1 cellular context compared by ENCODE assay signal in the genomic region with DNA sequence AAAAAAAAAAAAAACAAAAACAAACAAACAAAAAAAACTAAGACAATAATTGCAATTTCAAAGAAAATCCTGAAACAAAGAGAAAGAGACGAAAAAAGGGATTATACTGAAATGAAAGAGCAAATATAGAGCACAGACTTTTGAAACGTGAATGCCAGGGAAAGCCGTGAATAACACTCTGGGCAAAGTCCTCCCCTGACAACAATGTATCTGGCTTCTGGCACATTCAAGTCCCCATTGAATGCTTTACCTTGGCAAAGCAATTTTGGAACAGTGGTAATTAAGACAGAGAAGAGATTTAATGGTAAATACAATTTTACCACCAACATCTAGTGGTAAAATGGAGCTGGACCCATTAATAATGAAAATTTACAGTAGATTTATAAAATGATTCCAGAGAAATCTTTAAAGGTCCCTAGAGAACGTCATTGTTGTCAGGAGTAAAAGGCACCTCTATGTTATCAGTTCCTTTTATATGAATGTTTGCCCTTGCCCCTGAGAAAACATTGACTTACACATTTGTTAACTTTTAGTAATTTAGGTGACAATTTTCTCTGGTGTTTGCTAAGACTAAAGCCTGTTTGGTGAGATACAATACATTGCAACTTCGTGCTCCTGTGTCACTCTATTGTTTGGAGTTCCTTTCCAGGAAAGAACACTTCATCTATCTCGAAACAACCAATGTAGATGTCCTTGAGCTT.
TF ChIP-seq lines count a peak whose summit lies in the region.

No MANE protein-coding gene starts in this region.

TF ChIP-seq in HepG2, 621 proteins besides CTCF, POLR2A, EP300 and RAD21 (continued from another document):
- TF ChIP-seq, protein P1, sequence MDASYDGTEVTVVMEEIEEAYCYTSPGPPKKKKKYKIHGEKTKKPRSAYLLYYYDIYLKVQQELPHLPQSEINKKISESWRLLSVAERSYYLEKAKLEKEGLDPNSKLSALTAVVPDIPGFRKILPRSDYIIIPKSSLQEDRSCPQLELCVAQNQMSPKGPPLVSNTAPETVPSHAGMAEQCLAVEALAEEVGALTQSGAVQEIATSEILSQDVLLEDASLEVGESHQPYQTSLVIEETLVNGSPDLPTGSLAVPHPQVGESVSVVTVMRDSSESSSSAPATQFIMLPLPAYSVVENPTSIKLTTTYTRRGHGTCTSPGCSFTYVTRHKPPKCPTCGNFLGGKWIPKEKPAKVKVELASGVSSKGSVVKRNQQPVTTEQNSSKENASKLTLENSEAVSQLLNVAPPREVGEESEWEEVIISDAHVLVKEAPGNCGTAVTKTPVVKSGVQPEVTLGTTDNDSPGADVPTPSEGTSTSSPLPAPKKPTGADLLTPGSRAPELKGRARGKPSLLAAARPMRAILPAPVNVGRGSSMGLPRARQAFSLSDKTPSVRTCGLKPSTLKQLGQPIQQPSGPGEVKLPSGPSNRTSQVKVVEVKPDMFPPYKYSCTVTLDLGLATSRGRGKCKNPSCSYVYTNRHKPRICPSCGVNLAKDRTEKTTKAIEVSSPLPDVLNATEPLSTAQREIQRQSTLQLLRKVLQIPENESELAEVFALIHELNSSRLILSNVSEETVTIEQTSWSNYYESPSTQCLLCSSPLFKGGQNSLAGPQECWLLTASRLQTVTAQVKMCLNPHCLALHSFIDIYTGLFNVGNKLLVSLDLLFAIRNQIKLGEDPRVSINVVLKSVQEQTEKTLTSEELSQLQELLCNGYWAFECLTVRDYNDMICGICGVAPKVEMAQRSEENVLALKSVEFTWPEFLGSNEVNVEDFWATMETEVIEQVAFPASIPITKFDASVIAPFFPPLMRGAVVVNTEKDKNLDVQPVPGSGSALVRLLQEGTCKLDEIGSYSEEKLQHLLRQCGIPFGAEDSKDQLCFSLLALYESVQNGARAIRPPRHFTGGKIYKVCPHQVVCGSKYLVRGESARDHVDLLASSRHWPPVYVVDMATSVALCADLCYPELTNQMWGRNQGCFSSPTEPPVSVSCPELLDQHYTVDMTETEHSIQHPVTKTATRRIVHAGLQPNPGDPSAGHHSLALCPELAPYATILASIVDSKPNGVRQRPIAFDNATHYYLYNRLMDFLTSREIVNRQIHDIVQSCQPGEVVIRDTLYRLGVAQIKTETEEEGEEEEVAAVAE (CRISPR knock-in tag; IDR thresholded peaks at IDR 0.05; ENCODE audit: borderline replicate concordance): no peak
- TF ChIP-seq SNAI1 (CRISPR knock-in tag; IDR thresholded peaks at IDR 0.05; ENCODE audit: borderline replicate concordance) (no peak), MAF1 (CRISPR knock-in tag; IDR thresholded peaks at IDR 0.05; ENCODE audit: borderline replicate concordance) (no peak), ZNF441 (CRISPR knock-in tag; IDR thresholded peaks at IDR 0.05; ENCODE audit: borderline replicate concordance) (no peak), MIER3 (CRISPR knock-in tag; IDR thresholded peaks at IDR 0.05; ENCODE audit: borderline replicate concordance) (no peak)
- TF ChIP-seq, protein P2, sequence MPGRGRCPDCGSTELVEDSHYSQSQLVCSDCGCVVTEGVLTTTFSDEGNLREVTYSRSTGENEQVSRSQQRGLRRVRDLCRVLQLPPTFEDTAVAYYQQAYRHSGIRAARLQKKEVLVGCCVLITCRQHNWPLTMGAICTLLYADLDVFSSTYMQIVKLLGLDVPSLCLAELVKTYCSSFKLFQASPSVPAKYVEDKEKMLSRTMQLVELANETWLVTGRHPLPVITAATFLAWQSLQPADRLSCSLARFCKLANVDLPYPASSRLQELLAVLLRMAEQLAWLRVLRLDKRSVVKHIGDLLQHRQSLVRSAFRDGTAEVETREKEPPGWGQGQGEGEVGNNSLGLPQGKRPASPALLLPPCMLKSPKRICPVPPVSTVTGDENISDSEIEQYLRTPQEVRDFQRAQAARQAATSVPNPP (CRISPR knock-in tag; IDR thresholded peaks at IDR 0.05): no peak
- TF ChIP-seq, protein P3, sequence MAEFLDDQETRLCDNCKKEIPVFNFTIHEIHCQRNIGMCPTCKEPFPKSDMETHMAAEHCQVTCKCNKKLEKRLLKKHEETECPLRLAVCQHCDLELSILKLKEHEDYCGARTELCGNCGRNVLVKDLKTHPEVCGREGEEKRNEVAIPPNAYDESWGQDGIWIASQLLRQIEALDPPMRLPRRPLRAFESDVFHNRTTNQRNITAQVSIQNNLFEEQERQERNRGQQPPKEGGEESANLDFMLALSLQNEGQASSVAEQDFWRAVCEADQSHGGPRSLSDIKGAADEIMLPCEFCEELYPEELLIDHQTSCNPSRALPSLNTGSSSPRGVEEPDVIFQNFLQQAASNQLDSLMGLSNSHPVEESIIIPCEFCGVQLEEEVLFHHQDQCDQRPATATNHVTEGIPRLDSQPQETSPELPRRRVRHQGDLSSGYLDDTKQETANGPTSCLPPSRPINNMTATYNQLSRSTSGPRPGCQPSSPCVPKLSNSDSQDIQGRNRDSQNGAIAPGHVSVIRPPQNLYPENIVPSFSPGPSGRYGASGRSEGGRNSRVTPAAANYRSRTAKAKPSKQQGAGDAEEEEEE (CRISPR knock-in tag; IDR thresholded peaks at IDR 0.05; ENCODE audit: borderline replicate concordance): no peak
TF ChIP-seq in HepG2: peak in this region for 9.
